Comparison of ENCODE assay signal across 18 cellular contexts in genomic region chr15:91549581-91549980, GRCh38.
DNase-seq lines count a peak whose midpoint lies in the region; ATAC-seq lines count a peak whose summit lies in the region.
"Had no signal": no experiment of that assay in that cellular context is flagged by ENCODE, and none has a peak within 500 bp of the region (broad histone marks: within the 10 kb centered on the region; RNA-seq: fewer than 3 reads in every experiment).

No MANE protein-coding gene starts in this region.

- ATAC-seq in GM18511 (IDR thresholded peaks at IDR 0.05; ENCODE audit: unreplicated experiment) = no peak
- ATAC-seq: CD8-positive, alpha-beta T cell; GM23338; HCT116; T-cell had no signal

- DNase-seq in DMS53 (lab: John Stamatoyannopoulos, UW) (peak; percentile 22), DMS53 treated with DMSO at 0.1 percent for 48 hours (lab: John Stamatoyannopoulos, UW; ENCODE audit: unreplicated experiment) (no peak), AML-193 (lab: John Stamatoyannopoulos, UW) (peak; percentile 20 to 22), NCI-H1694 (lab: John Stamatoyannopoulos, UW) (peak; percentile 54), fibroblast of gingiva (ENCODE audit: low read depth) (peak; percentile 10), EL (no peak)
- DNase-seq in stimulated activated CD4-positive, alpha-beta T cell treated with anti-CD3 and anti-CD28 coated beads, Interleukin-2, amount 100 ng/mL, for 24 hours = no peak
- DNase-seq: 8988T; CD8-positive, alpha-beta T cell; KBM-7; NCI-H187; NCI-H510A treated with DMSO at 0.1 percent for 48 hours; SHP77; SK-N-SH; T-cell had no signal

Comparison
In these comparisons a context has a peak if more than half of its experiments do, and no peak if none do; other contexts are left out.
1. DNase-seq: peak in DMS53 (single experiment), AML-193 (2 of 2), NCI-H1694 (single experiment) and fibroblast of gingiva (single experiment); none in DMS53 treated with DMSO at 0.1 percent for 48 hours (single experiment), stimulated activated CD4-positive, alpha-beta T cell treated with anti-CD3 and anti-CD28 coated beads, Interleukin-2, amount 100 ng/mL, for 24 hours (0 of 2) and EL (single experiment).